1 cellular context compared by ENCODE assay signal in genomic region chr12:52684431-52684830, GRCh38.
TF ChIP-seq lines count a peak whose summit lies in the region.

No MANE protein-coding gene starts in this region.

TF ChIP-seq in HepG2, 621 proteins besides CTCF, POLR2A, EP300 and RAD21:
- no peak for TF ChIP-seq ZBTB42 (CRISPR knock-in tag; IDR thresholded peaks at IDR 0.05)
- TF ChIP-seq, protein P1, sequence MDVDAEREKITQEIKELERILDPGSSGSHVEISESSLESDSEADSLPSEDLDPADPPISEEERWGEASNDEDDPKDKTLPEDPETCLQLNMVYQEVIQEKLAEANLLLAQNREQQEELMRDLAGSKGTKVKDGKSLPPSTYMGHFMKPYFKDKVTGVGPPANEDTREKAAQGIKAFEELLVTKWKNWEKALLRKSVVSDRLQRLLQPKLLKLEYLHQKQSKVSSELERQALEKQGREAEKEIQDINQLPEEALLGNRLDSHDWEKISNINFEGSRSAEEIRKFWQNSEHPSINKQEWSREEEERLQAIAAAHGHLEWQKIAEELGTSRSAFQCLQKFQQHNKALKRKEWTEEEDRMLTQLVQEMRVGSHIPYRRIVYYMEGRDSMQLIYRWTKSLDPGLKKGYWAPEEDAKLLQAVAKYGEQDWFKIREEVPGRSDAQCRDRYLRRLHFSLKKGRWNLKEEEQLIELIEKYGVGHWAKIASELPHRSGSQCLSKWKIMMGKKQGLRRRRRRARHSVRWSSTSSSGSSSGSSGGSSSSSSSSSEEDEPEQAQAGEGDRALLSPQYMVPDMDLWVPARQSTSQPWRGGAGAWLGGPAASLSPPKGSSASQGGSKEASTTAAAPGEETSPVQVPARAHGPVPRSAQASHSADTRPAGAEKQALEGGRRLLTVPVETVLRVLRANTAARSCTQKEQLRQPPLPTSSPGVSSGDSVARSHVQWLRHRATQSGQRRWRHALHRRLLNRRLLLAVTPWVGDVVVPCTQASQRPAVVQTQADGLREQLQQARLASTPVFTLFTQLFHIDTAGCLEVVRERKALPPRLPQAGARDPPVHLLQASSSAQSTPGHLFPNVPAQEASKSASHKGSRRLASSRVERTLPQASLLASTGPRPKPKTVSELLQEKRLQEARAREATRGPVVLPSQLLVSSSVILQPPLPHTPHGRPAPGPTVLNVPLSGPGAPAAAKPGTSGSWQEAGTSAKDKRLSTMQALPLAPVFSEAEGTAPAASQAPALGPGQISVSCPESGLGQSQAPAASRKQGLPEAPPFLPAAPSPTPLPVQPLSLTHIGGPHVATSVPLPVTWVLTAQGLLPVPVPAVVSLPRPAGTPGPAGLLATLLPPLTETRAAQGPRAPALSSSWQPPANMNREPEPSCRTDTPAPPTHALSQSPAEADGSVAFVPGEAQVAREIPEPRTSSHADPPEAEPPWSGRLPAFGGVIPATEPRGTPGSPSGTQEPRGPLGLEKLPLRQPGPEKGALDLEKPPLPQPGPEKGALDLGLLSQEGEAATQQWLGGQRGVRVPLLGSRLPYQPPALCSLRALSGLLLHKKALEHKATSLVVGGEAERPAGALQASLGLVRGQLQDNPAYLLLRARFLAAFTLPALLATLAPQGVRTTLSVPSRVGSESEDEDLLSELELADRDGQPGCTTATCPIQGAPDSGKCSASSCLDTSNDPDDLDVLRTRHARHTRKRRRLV (CRISPR knock-in tag; IDR thresholded peaks at IDR 0.05): no peak
- no peak for TF ChIP-seq ZNF646 (CRISPR knock-in tag; IDR thresholded peaks at IDR 0.05)
- no peak for TF ChIP-seq ZNF574 (CRISPR knock-in tag; IDR thresholded peaks at IDR 0.05)
- TF ChIP-seq SIN3B (IDR thresholded peaks at IDR 0.05; ENCODE audit: low read length): no peak
- no peak for TF ChIP-seq DNMT3B (CRISPR knock-in tag; conservative IDR thresholded peaks at IDR 0.05)
- no peak for TF ChIP-seq GLMP (CRISPR knock-in tag; IDR thresholded peaks at IDR 0.05; ENCODE audit: borderline replicate concordance)
- no peak for TF ChIP-seq ZNF570 (CRISPR knock-in tag; IDR thresholded peaks at IDR 0.05; ENCODE audit: borderline replicate concordance)
- TF ChIP-seq CEBPB (IDR thresholded peaks at IDR 0.05; ENCODE audit: borderline replicate concordance, low read depth, low read length): no peak
- TF ChIP-seq MBD4 (IDR thresholded peaks at IDR 0.05; ENCODE audit: borderline replicate concordance, low read length): no peak
- TF ChIP-seq MTF2 (CRISPR knock-in tag; IDR thresholded peaks at IDR 0.05; ENCODE audit: borderline replicate concordance): no peak
- TF ChIP-seq TEAD2 (CRISPR knock-in tag; IDR thresholded peaks at IDR 0.05): no peak
- no peak for TF ChIP-seq ZNF614 (CRISPR knock-in tag; IDR thresholded peaks at IDR 0.05; ENCODE audit: borderline replicate concordance)
- no peak for TF ChIP-seq SOX6 (IDR thresholded peaks at IDR 0.05)
- no peak for TF ChIP-seq SOX6 (CRISPR knock-in tag; IDR thresholded peaks at IDR 0.05)
- TF ChIP-seq SALL2 (CRISPR knock-in tag; IDR thresholded peaks at IDR 0.05): no peak
